In genomic region chr21:32413697-32414578, GRCh38 we compare ENCODE assay signal across 8 cellular contexts. TPM values are rescaled to one million over a fixed set of nuclear protein-coding genes. Genes with fewer than 3 reads are reported as not detected.
DNase-seq lines count a peak whose midpoint lies in the region; ATAC-seq and TF ChIP-seq lines count a peak whose summit lies in the region.

No MANE protein-coding gene starts in this region.

- no peak overlapping the region for H2AFZ ChIP-seq in ACC112 (ENCODE audit: low read length, unreplicated experiment)

- H3K36me3 ChIP-seq in ACC112 (ENCODE audit: insufficient read depth, low read length): peaks cover 5% of the 10 kb centered on the region; the same call in 1 of the 2 replicates
- no peaks in the 10 kb centered on the region for H3K36me3 ChIP-seq in mucosa of stomach (ENCODE audit: control insufficient read depth, insufficient read depth, low read length)

- peaks cover 63% of the 10 kb centered on the region for H3K79me2 ChIP-seq in ACC112 (ENCODE audit: control insufficient read depth, insufficient read depth, low read length, unreplicated experiment)

- H3K27me3 ChIP-seq in ACC112 (ENCODE audit: insufficient read depth, low read length): no peaks in the 10 kb centered on the region
- H3K27me3 ChIP-seq in mucosa of stomach (ENCODE audit: control insufficient read depth, insufficient read depth, low read length): no peaks in the 10 kb centered on the region

- H3K4me3 ChIP-seq in ACC112 (ENCODE audit: low read depth, low read length) (peak overlapping the region; percentile 97), choroid plexus epithelial cell (ENCODE audit: low read depth, low read length) (peak overlapping the region; percentile 71), mucosa of stomach (ENCODE audit: low read length) (peak overlapping the region; percentile 29)

- no peak for ATAC-seq in GM18858 (IDR thresholded peaks at IDR 0.05; ENCODE audit: unreplicated experiment)

- H3K9me3 ChIP-seq in mucosa of stomach (ENCODE audit: control insufficient read depth, low read length): no peaks in the 10 kb centered on the region

- peak overlapping the region; percentile 95 for H3K9ac ChIP-seq in mucosa of stomach (ENCODE audit: low read length)

- DNase-seq in NCI-H748 (lab: John Stamatoyannopoulos, UW; ENCODE audit: unreplicated experiment) (peak; percentile 53), choroid plexus epithelial cell (ENCODE audit: low read depth) (peak; percentile 47), occipital lobe (lab: John Stamatoyannopoulos, UW) (no peak), glomerular visceral epithelial cell (ENCODE audit: extremely low spot score) (no peak)
- DNase-seq in stimulated activated CD8-positive, alpha-beta memory T cell treated with anti-CD3 and anti-CD28 coated beads, Interleukin-4, amount 100 ng/mL, for 48 hours: no peak

- H3K4me1 ChIP-seq in ACC112 (ENCODE audit: control insufficient read depth, insufficient read depth, low read length, unreplicated experiment): peaks cover 23% of the 10 kb centered on the region
- H3K4me1 ChIP-seq in mucosa of stomach (ENCODE audit: control insufficient read depth, insufficient read depth, low read length): peaks cover 23% of the 10 kb centered on the region

- peak overlapping the region; percentile 95 for H3K27ac ChIP-seq in ACC112 (ENCODE audit: low read depth, low read length)

- TF ChIP-seq CTCF in choroid plexus epithelial cell (conservative IDR thresholded peaks at IDR 0.05; ENCODE audit: low read depth, low read length): no peak

RNA-seq across cellular contexts. Expression of gene EVA1C, which starts 1.4 kb away (rescaled TPM):
- total RNA-seq in occipital lobe: 5.6 TPM

RNA-seq across cellular contexts. Expression of gene URB1, which starts 21.1 kb away (rescaled TPM):
- total RNA-seq in occipital lobe: 13.1 TPM

Comparison
In these comparisons a context has a peak if more than half of its experiments do, and no peak if none do; other contexts are left out.
1. H3K4me3 ChIP-seq: peak in every context shown above with its lines; median percentile 97 in ACC112; 71 in choroid plexus epithelial cell; 29 in mucosa of stomach.
2. DNase-seq: peak in NCI-H748 (single experiment) and choroid plexus epithelial cell (single experiment); none in occipital lobe (single experiment), stimulated activated CD8-positive, alpha-beta memory T cell treated with anti-CD3 and anti-CD28 coated beads, Interleukin-4, amount 100 ng/mL, for 48 hours (single experiment) and glomerular visceral epithelial cell (single experiment).